2 cellular contexts compared by ENCODE assay signal in genomic region chr14:75333523-75334190, GRCh38.
TF ChIP-seq lines count a peak whose summit lies in the region.

No MANE protein-coding gene starts in this region.

TF ChIP-seq in IMR-90, 13 proteins besides CTCF, POLR2A, EP300 and RAD21:
- no peak for TF ChIP-seq CEBPB (IDR thresholded peaks at IDR 0.05; ENCODE audit: low read depth, low read length)
- no peak for TF ChIP-seq USF2 (IDR thresholded peaks at IDR 0.05; ENCODE audit: low read depth, low read length)
- TF ChIP-seq MAFK (IDR thresholded peaks at IDR 0.05; ENCODE audit: low read depth, low read length), result no peak
- TF ChIP-seq RFX5 (IDR thresholded peaks at IDR 0.05; ENCODE audit: low read depth, low read length), result no peak
- no peak for TF ChIP-seq RCOR1 (IDR thresholded peaks at IDR 0.05; ENCODE audit: insufficient replicate concordance, low read length)
- TF ChIP-seq MXI1 (IDR thresholded peaks at IDR 0.05; ENCODE audit: borderline replicate concordance, low read depth, low read length), result no peak
- TF ChIP-seq NFE2L2 (IDR thresholded peaks at IDR 0.05; ENCODE audit: low read depth, low read length), result no peak
- TF ChIP-seq, protein P1, sequence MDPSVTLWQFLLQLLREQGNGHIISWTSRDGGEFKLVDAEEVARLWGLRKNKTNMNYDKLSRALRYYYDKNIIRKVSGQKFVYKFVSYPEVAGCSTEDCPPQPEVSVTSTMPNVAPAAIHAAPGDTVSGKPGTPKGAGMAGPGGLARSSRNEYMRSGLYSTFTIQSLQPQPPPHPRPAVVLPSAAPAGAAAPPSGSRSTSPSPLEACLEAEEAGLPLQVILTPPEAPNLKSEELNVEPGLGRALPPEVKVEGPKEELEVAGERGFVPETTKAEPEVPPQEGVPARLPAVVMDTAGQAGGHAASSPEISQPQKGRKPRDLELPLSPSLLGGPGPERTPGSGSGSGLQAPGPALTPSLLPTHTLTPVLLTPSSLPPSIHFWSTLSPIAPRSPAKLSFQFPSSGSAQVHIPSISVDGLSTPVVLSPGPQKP (IDR thresholded peaks at IDR 0.05; ENCODE audit: borderline replicate concordance, low read depth, low read length), result no peak
- TF ChIP-seq SMC3 (IDR thresholded peaks at IDR 0.05; ENCODE audit: low read depth, low read length), result no peak
- TF ChIP-seq MAZ (IDR thresholded peaks at IDR 0.05; ENCODE audit: borderline replicate concordance, low read depth, low read length), result no peak
- no peak for TF ChIP-seq BHLHE40 (IDR thresholded peaks at IDR 0.05; ENCODE audit: low read depth, low read length)
- no peak for TF ChIP-seq FOS (IDR thresholded peaks at IDR 0.05; ENCODE audit: low read depth, low read length)
- TF ChIP-seq CHD1 (IDR thresholded peaks at IDR 0.05; ENCODE audit: low read depth, low read length), result no peak

TF ChIP-seq in GM12878, 131 proteins besides CTCF, POLR2A, EP300 and RAD21:
- TF ChIP-seq TAF1 (IDR thresholded peaks at IDR 0.05; ENCODE audit: borderline replicate concordance, low read depth, low read length) (no peak), RUNX3 (IDR thresholded peaks at IDR 0.05; ENCODE audit: low read length) (peak; percentile 3; the same call in 1 of the 2 replicates)
- TF ChIP-seq, protein P2, sequence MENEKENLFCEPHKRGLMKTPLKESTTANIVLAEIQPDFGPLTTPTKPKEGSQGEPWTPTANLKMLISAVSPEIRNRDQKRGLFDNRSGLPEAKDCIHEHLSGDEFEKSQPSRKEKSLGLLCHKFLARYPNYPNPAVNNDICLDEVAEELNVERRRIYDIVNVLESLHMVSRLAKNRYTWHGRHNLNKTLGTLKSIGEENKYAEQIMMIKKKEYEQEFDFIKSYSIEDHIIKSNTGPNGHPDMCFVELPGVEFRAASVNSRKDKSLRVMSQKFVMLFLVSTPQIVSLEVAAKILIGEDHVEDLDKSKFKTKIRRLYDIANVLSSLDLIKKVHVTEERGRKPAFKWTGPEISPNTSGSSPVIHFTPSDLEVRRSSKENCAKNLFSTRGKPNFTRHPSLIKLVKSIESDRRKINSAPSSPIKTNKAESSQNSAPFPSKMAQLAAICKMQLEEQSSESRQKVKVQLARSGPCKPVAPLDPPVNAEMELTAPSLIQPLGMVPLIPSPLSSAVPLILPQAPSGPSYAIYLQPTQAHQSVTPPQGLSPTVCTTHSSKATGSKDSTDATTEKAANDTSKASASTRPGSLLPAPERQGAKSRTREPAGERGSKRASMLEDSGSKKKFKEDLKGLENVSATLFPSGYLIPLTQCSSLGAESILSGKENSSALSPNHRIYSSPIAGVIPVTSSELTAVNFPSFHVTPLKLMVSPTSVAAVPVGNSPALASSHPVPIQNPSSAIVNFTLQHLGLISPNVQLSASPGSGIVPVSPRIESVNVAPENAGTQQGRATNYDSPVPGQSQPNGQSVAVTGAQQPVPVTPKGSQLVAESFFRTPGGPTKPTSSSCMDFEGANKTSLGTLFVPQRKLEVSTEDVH (IDR thresholded peaks at IDR 0.05; ENCODE audit: low read depth, partially characterized antibody), result no peak
